29 cellular contexts compared by ENCODE assay signal in the genomic region with DNA sequence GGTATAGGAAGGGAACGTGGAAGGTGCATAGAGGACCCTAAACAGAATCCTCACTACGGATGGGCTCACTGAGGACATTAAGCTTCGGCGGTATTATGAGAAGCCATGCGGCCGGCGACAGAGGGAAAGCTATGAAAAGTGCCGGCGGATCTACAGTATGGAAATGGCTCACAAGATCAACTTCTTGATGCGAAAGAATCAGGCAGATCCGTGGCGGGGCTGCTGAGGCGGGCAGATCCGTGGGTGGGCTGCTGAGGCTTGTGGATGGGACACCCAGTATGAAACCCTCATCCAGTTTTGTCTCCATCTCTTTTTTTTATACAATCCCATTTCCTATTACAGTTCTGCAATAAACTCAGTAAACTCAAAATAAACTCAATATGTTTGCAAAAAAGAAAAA.
"Had no signal": no experiment of that assay in that cellular context is flagged by ENCODE, and none has a peak within 500 bp of the region (broad histone marks: within the 10 kb centered on the region; RNA-seq: fewer than 3 reads in every experiment).

No MANE protein-coding gene starts in this region.

- H3K27ac Mint-ChIP-seq: dendritic cell treated with granulocyte-macrophage colony-stimulating factor and Interleukin-4, amounts not matched to agents 40 ng/mL and 50 ng/mL, for 4 days; effector memory CD8-positive, alpha-beta T cell; endodermal cell had no signal

- H3K27me3 Mint-ChIP-seq: dendritic cell treated with granulocyte-macrophage colony-stimulating factor and Interleukin-4, amounts not matched to agents 40 ng/mL and 50 ng/mL, for 4 days had no signal

- H3K9me3 ChIP-seq: colonic mucosa, esophagus muscularis mucosa, esophagus squamous epithelium, gastrocnemius medialis, gastroesophageal sphincter, heart left ventricle, heart right ventricle had no signal

- FAIRE-seq: endometrium, endothelial cell of umbilical vein, frontal cortex had no signal

- DNase-seq: colonic mucosa; cortex of kidney; dermis blood vessel endothelial cell; dorsolateral prefrontal cortex; effector CD4-positive, alpha-beta T cell; effector CD8-positive, alpha-beta T cell; effector memory CD4-positive, alpha-beta T cell; effector memory CD8-positive, alpha-beta T cell; endodermal cell; erythroblast; esophagus squamous epithelium; foreskin fibroblast; foreskin keratinocyte; foreskin melanocyte; gastrocnemius medialis; glutamatergic neuron; head of caudate nucleus; heart left ventricle; heart right ventricle had no signal

- ATAC-seq: effector memory CD8-positive, alpha-beta T cell; esophagus mucosa; foreskin keratinocyte; gastrocnemius medialis; gastroesophageal sphincter; heart left ventricle; heart right ventricle had no signal

- H3K4me2 ChIP-seq: hepatocyte had no signal

- H3K4me1 ChIP-seq: colonic mucosa, esophagus muscularis mucosa, esophagus squamous epithelium, foreskin keratinocyte, gastrocnemius medialis, gastroesophageal sphincter, heart left ventricle, heart right ventricle had no signal

- H3K27ac ChIP-seq: colonic mucosa, coronary artery, dorsolateral prefrontal cortex, epithelial cell of prostate, esophagus muscularis mucosa, esophagus squamous epithelium, foreskin keratinocyte, gastrocnemius medialis, gastroesophageal sphincter, heart left ventricle, heart right ventricle, hepatocyte had no signal

- H3K4me3 Mint-ChIP-seq: dendritic cell treated with granulocyte-macrophage colony-stimulating factor and Interleukin-4, amounts not matched to agents 40 ng/mL and 50 ng/mL, for 4 days; effector memory CD8-positive, alpha-beta T cell; endodermal cell had no signal

- H3K4me3 ChIP-seq: colonic mucosa, coronary artery, dorsolateral prefrontal cortex, esophagus muscularis mucosa, esophagus squamous epithelium, gastrocnemius medialis, gastroesophageal sphincter, heart left ventricle, heart right ventricle, hepatocyte had no signal

- H3K36me3 ChIP-seq: colonic mucosa, esophagus muscularis mucosa, esophagus squamous epithelium, gastrocnemius medialis, gastroesophageal sphincter, heart left ventricle, heart right ventricle had no signal

- H3K9me3 Mint-ChIP-seq: dendritic cell treated with granulocyte-macrophage colony-stimulating factor and Interleukin-4, amounts not matched to agents 40 ng/mL and 50 ng/mL, for 4 days; effector memory CD8-positive, alpha-beta T cell; endodermal cell had no signal

- H2AFZ ChIP-seq: hepatocyte had no signal

- H3K79me2 ChIP-seq: hepatocyte had no signal

- H3K27me3 ChIP-seq: colonic mucosa, dorsolateral prefrontal cortex, esophagus muscularis mucosa, esophagus squamous epithelium, foreskin keratinocyte, gastrocnemius medialis, gastroesophageal sphincter, heart left ventricle, heart right ventricle, hepatocyte had no signal
